21 cellular contexts compared by ENCODE assay signal in the genomic region with DNA sequence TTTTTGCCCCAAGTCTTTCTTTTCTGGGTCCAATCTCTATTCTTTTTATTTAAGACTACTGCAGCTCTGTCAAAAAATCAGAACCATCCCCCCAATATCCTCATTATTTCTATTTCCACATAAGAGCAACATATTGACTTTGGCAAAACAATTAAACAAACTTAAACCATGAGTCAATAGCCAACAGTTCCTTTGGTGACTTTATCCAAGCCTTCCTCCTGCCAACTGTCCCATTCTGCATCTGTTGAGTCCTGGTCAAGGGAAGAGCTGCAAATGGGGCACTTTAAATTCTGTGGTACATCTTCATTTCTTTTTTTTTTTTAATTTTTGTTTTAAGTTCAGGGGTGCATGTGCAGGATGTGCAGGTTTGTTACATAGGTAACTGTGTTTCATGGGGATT.
A peak's percentile ranks its signal among the peaks of the same experiment; 100 is the strongest.
DNase-seq lines count a peak whose midpoint lies in the region; ATAC-seq and TF ChIP-seq lines count a peak whose summit lies in the region.
"Had no signal": no experiment of that assay in that cellular context is flagged by ENCODE, and none has a peak within 500 bp of the region (broad histone marks: within the 10 kb centered on the region; RNA-seq: fewer than 3 reads in every experiment).

No MANE protein-coding gene starts in this region.

- no peaks in the 10 kb centered on the region for H3F3A ChIP-seq in PC-3 (ENCODE audit: low read length, unreplicated experiment)

- H3K4me1 ChIP-seq in PC-3 (ENCODE audit: insufficient read depth, low read length): no peaks in the 10 kb centered on the region
- H3K4me1 ChIP-seq: BE2C, BLaER1 had no signal

- no peak overlapping the region for H2AFZ ChIP-seq in PC-3 (ENCODE audit: low read length)

- H3K79me2 ChIP-seq in PC-3 (ENCODE audit: low read length): no peaks in the 10 kb centered on the region

- intact Hi-C loops in PC-3 (cut with micrococcal nuclease): no loop called here

- no peaks in the 10 kb centered on the region for H3K9me3 ChIP-seq in PC-3 (ENCODE audit: low read length)
- H3K9me3 ChIP-seq: BE2C, BLaER1 had no signal

- POLR2A ChIA-PET in PC-3 (lab: Charles Lee; ENCODE audit: unreplicated experiment): no interaction called here

- no peak overlapping the region for H3K9ac ChIP-seq in PC-3 (ENCODE audit: low read length)
- H3K9ac ChIP-seq: BLaER1 had no signal

- H4K20me1 ChIP-seq in PC-3 (ENCODE audit: low read length): no peaks in the 10 kb centered on the region
- H4K20me1 ChIP-seq: BLaER1 had no signal

- H3K27ac ChIP-seq in PC-3 (ENCODE audit: low read length): no peak overlapping the region
- H3K27ac ChIP-seq: BLaER1 had no signal

- H3K27me3 ChIP-seq in PC-3 (ENCODE audit: low read length): no peaks in the 10 kb centered on the region
- H3K27me3 ChIP-seq: BE2C, BLaER1 had no signal

- peak; percentile 53 for ATAC-seq in PC-3
- no peak for ATAC-seq in GM19395 (IDR thresholded peaks at IDR 0.05; ENCODE audit: unreplicated experiment)
- ATAC-seq: GM12878 had no signal

- H3K9me2 ChIP-seq in PC-3 (replicated peaks; ENCODE audit: low read length): no peaks in the 10 kb centered on the region

- TF ChIP-seq CTCF in LNCaP clone FGC (IDR thresholded peaks at IDR 0.05; ENCODE audit: control insufficient read depth, extremely low read depth, insufficient read depth): no peak
- no peak for TF ChIP-seq CTCF in PC-3 (conservative IDR thresholded peaks at IDR 0.05; ENCODE audit: low read depth, low read length)

- CTCF ChIA-PET in PC-3 (lab: Charles Lee): interaction anchor here (0.6 kb wide), 1 partner anchor 620 kb away, joined by 4 read pairs; no protein-coding TSS in a partner anchor

- H3K4me3 ChIP-seq in LNCaP clone FGC (ENCODE audit: low read depth, low read length) (no peak overlapping the region), PC-3 (ENCODE audit: low read length) (no peak overlapping the region)
- H3K4me3 ChIP-seq: BLaER1, GM12878 had no signal

- no peaks in the 10 kb centered on the region for H3K36me3 ChIP-seq in PC-3 (ENCODE audit: low read depth, low read length)
- H3K36me3 ChIP-seq: BE2C, BLaER1 had no signal

- DNase-seq in LNCaP clone FGC (ENCODE audit: low read depth): peak; percentile 34
- peak; percentile 36 for DNase-seq in PC-3
- peak; percentile 6 for DNase-seq in stromal cell of bone marrow (ENCODE audit: low read depth)
- DNase-seq in mucosa of gallbladder (ENCODE audit: low spot score): no peak
- DNase-seq: 8988T; ACHN; BE2C; C1 segment of cervical spinal cord; CD4-positive, alpha-beta memory T cell; CD4-positive, CD25-positive, alpha-beta regulatory T cell; CD8-positive, alpha-beta memory T cell; COR-L47; DMS 273 treated with DMSO at 0.1 percent for 48 hours; DMS153; DMS79; DND-41; EL; GDM1 had no signal

- BruUV-seq in PC-3 (replicated peaks; lab: Mats Ljungman, UMichigan): no TSS peak

- H3K4me2 ChIP-seq in PC-3 (ENCODE audit: low read length): no peak overlapping the region
- H3K4me2 ChIP-seq: BLaER1 had no signal
